29 cellular contexts compared by ENCODE assay signal in the genomic region with DNA sequence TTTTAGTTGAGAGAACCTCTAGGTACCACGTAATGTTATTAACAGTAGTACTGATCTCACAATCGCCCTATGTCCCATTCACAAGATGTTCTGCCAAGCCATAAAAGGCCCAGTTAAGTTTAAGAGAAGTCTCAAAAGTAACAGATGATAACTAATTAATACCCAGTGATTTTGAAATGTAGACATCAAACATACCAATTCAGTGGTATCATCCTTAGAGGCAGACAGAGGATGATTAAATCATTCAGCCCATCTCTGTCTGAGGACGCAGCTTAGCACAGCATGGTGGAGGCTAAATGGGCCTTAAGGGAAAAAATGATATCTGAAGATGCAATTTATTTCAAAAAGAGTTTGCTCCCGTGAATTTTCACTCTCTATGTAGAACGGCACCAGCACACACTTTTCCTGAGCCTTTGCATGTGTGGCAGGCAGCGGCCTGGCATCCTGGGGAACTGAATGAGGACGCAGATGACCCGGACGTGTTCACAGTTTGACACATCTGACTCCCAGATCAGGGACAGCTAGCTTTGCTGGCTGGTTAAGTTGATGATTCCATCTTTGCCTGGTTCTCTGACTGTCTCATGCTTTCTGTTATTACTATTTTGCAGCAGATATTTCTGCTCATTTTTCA. TPM values are rescaled to one million over a fixed set of nuclear protein-coding genes. Genes with fewer than 3 reads are reported as not detected.
DNase-seq lines count a peak whose midpoint lies in the region; ATAC-seq and TF ChIP-seq lines count a peak whose summit lies in the region.
"Had no signal": no experiment of that assay in that cellular context is flagged by ENCODE, and none has a peak within 500 bp of the region (broad histone marks: within the 10 kb centered on the region; RNA-seq: fewer than 3 reads in every experiment).

No MANE protein-coding gene starts in this region.

- no peak for TF ChIP-seq RAD21 in IMR-90 (IDR thresholded peaks at IDR 0.05; ENCODE audit: low read length)

- peaks cover 97% of the 10 kb centered on the region for H3K79me2 ChIP-seq in osteoblast (ENCODE audit: insufficient read depth, low read length)
- H3K79me2 ChIP-seq: parathyroid adenoma had no signal

- 0 out of 2 replicates have a peak, but pooled peaks cover 3% of the 10 kb centered on the region for H3K36me3 ChIP-seq in IMR-90 (ENCODE audit: control insufficient read depth, insufficient read depth, low read length)
- H3K36me3 ChIP-seq in osteoblast (ENCODE audit: insufficient read depth, low read length), result peaks cover 4% of the 10 kb centered on the region
- H3K36me3 ChIP-seq in vagina, result no peaks in the 10 kb centered on the region
- no peaks in the 10 kb centered on the region for H3K36me3 ChIP-seq in colonic mucosa
- H3K36me3 ChIP-seq: neural progenitor cell, right atrium auricular region, tibial nerve had no signal

- H3K14ac ChIP-seq in IMR-90 (replicated peaks; ENCODE audit: low read depth, low read length), result peak overlapping the region; percentile 75

- TF ChIP-seq POLR2A in IMR-90 (IDR thresholded peaks at IDR 0.05; ENCODE audit: low read depth, low read length), result no peak
- TF ChIP-seq POLR2A in vagina (IDR thresholded peaks at IDR 0.05), result no peak

- DNase-seq in IMR-90 (no peak), epithelial cell of prostate (ENCODE audit: low read depth, low spot score) (no peak), osteoblast (ENCODE audit: insufficient read length, low spot score, missing footprints) (no peak), vagina (ENCODE audit: extremely low spot score in 2 of 2) (no peak), colonic mucosa (no peak), GM20000 (ENCODE audit: low spot score) (no peak)
- DNase-seq: activated CD4-positive, alpha-beta T cell treated with anti-CD3 and anti-CD28 coated beads for 4 hours; activated naive CD4-positive, alpha-beta T cell treated with anti-CD3 and anti-CD28 coated beads, Interleukin-2, amount 10 ng/mL, durations not matched to agents 7 days and 5 days; amniotic stem cell; C1 segment of cervical spinal cord; COR-L47; GDM1; GOT3; KBM-7; mesendoderm; NCI-H1105 treated with DMSO at 0.1 percent for 48 hours; NCI-H1930; NCI-H524 treated with DMSO at 0.1 percent for 48 hours; OCI-M1; SHP77; stimulated activated CD8-positive, alpha-beta memory T cell treated with anti-CD3 and anti-CD28 coated beads, Interleukin-4, amount 100 ng/mL, for 48 hours; stimulated activated naive CD8-positive, alpha-beta T cell treated with anti-CD3 and anti-CD28 coated beads, Interleukin-15, amount 100 ng/mL, for 72 hours; T-helper 9 cell had no signal

- H3K27ac ChIP-seq in IMR-90 (ENCODE audit: insufficient read depth, low read length), result no peak overlapping the region
- H3K27ac ChIP-seq in epithelial cell of prostate, result peak overlapping the region; percentile 69
- H3K27ac ChIP-seq in osteoblast (ENCODE audit: low read depth, low read length), result peak overlapping the region; percentile 48
- H3K27ac ChIP-seq in vagina, result peak overlapping the region; percentile 4
- H3K27ac ChIP-seq in colonic mucosa, result no peak overlapping the region
- H3K27ac ChIP-seq: neural progenitor cell, parathyroid adenoma, right atrium auricular region had no signal

- no TSS peak for BruUV-seq in IMR-90 (replicated peaks; lab: Mats Ljungman, UMichigan)

- H2AFZ ChIP-seq in IMR-90 (replicated peaks; ENCODE audit: low read length, poor library complexity) (no peak overlapping the region), osteoblast (ENCODE audit: low read length) (no peak overlapping the region)
- H2AFZ ChIP-seq: neural progenitor cell, parathyroid adenoma had no signal

- H3K9ac ChIP-seq in IMR-90 (ENCODE audit: low read depth, low read length), result no peak overlapping the region
- H3K9ac ChIP-seq in colonic mucosa (ENCODE audit: low read depth in 2 of 2, low read length in 2 of 2), result no peak overlapping the region
- H3K9ac ChIP-seq: neural progenitor cell, parathyroid adenoma had no signal

- H3K4me3 ChIP-seq in IMR-90 (ENCODE audit: insufficient read depth, low read depth, low read length) (no peak overlapping the region), osteoblast (ENCODE audit: insufficient read depth, low read length) (no peak overlapping the region), vagina (no peak overlapping the region), colonic mucosa (no peak overlapping the region)
- H3K4me3 ChIP-seq: neural progenitor cell, right atrium auricular region, tibial nerve had no signal

- H2BK20ac ChIP-seq in IMR-90 (ENCODE audit: low read depth, low read length), result no peak overlapping the region

- no peak overlapping the region for H3K56ac ChIP-seq in IMR-90 (ENCODE audit: extremely low read depth, insufficient read depth, low read length)

- no peak overlapping the region; the same call in 1 of the 2 replicates for H3K18ac ChIP-seq in IMR-90 (ENCODE audit: low read depth, low read length)

- H3K27me3 ChIP-seq in IMR-90 (ENCODE audit: control insufficient read depth, insufficient read depth, low read length) (no peaks in the 10 kb centered on the region), osteoblast (ENCODE audit: insufficient read depth, low read length) (no peaks in the 10 kb centered on the region), vagina (no peaks in the 10 kb centered on the region), colonic mucosa (no peaks in the 10 kb centered on the region)
- H3K27me3 ChIP-seq: neural progenitor cell, right atrium auricular region, tibial nerve had no signal

- peaks cover 31 to 71% of the 10 kb centered on the region in 2 experiments for H3K79me1 ChIP-seq in IMR-90 (ENCODE audit: low read depth in 1 of 2, low read length in 2 of 2)

- no peak overlapping the region for H4K91ac ChIP-seq in IMR-90 (ENCODE audit: insufficient read depth, low read depth, low read length)

- dilution Hi-C loops in IMR-90 (cut with HindIII; ENCODE audit: low sequenced_read_pairs, unreplicated experiment), result no loop called here

- H3K4me1 ChIP-seq in IMR-90 (ENCODE audit: control insufficient read depth, insufficient read depth, low read length) (peaks cover 27% of the 10 kb centered on the region), osteoblast (ENCODE audit: insufficient read depth, low read length) (peaks cover 41% of the 10 kb centered on the region), vagina (peaks cover 86% of the 10 kb centered on the region), colonic mucosa (no peaks in the 10 kb centered on the region)

- no peak overlapping the region for H4K5ac ChIP-seq in IMR-90 (ENCODE audit: low read depth, low read length)

- no peak overlapping the region for H2AK9ac ChIP-seq in IMR-90 (replicated peaks; ENCODE audit: low read depth, low read length, poor library complexity)

- ATAC-seq in IMR-90 (ENCODE audit: low read depth) (no peak), GM18517 (IDR thresholded peaks at IDR 0.05; ENCODE audit: unreplicated experiment) (no peak)
- ATAC-seq: activated T-helper 17 cell treated with anti-CD3 and anti-CD28 coated beads, Interleukin-2, amount 50 U/mL, for 72 hours; stimulated activated naive CD8-positive, alpha-beta T cell treated with anti-CD3 and anti-CD28 coated beads, Interleukin-15, amount 100 ng/mL, for 72 hours had no signal

- peak overlapping the region; percentile 13; the same call in 1 of the 2 replicates for H3K4me2 ChIP-seq in IMR-90 (ENCODE audit: low read depth, low read length)
- no peak overlapping the region for H3K4me2 ChIP-seq in osteoblast (ENCODE audit: insufficient read depth, low read length)
- H3K4me2 ChIP-seq: neural progenitor cell had no signal

- H3K4ac ChIP-seq in IMR-90 (ENCODE audit: low read depth, low read length), result no peak overlapping the region; the same call in 1 of the 2 replicates

- peaks cover 36% of the 10 kb centered on the region for H3K9me1 ChIP-seq in IMR-90 (ENCODE audit: insufficient read depth, low read length)

- H4K8ac ChIP-seq in IMR-90 (ENCODE audit: low read depth in 2 of 2, low read length in 2 of 2), result peak overlapping the region in 1 of 2 experiments; percentile 35; a peak in 1 of 4 replicates

- CTCF ChIA-PET in IMR-90 (lab: Yijun Ruan, JAX), result no interaction called here

- H2BK5ac ChIP-seq in IMR-90 (ENCODE audit: low read depth, low read length, poor library complexity, severe bottlenecking), result peak overlapping the region; percentile 37

- H3K9me3 ChIP-seq in IMR-90 (ENCODE audit: control insufficient read depth, insufficient read depth, low read length), result no peaks in the 10 kb centered on the region
- no peaks in the 10 kb centered on the region for H3K9me3 ChIP-seq in osteoblast (ENCODE audit: low read depth, low read length)
- no peaks in the 10 kb centered on the region for H3K9me3 ChIP-seq in vagina
- no peaks in the 10 kb centered on the region for H3K9me3 ChIP-seq in colonic mucosa
- H3K9me3 ChIP-seq: right atrium auricular region, tibial nerve had no signal

- no peak overlapping the region; the same call in 1 of the 2 replicates for H2BK120ac ChIP-seq in IMR-90 (ENCODE audit: low read depth, low read length)

- 100% methylated on average over 5 of the region's 9 CpGs; no CpG with 5 or more reads in 1 of the 2 experiments for WGBS in IMR-90 (ENCODE audit: extremely low coverage in 2 of 2, insufficient read length in 1 of 2), 2 experiments

- TF ChIP-seq CTCF in IMR-90 (conservative IDR thresholded peaks at IDR 0.05; ENCODE audit: low read depth, low read length) (no peak), osteoblast (IDR thresholded peaks at IDR 0.05; ENCODE audit: extremely low read depth, low read depth, low read length) (no peak), vagina (IDR thresholded peaks at IDR 0.05) (no peak), colonic mucosa (IDR thresholded peaks at IDR 0.05) (no peak), GM20000 (IDR thresholded peaks at IDR 0.05; ENCODE audit: extremely low read depth, missing control alignments) (no peak)

- H2BK15ac ChIP-seq in IMR-90 (ENCODE audit: low read depth, low read length), result peak overlapping the region; percentile 36; the same call in 1 of the 3 replicates

- H4K20me1 ChIP-seq in IMR-90 (ENCODE audit: insufficient read depth, low read length) (peaks cover 73% of the 10 kb centered on the region), osteoblast (ENCODE audit: insufficient read depth, low read length) (peaks cover 18% of the 10 kb centered on the region)

- POLR2A ChIA-PET in IMR-90 (lab: Charles Lee; ENCODE audit: unreplicated experiment), result no interaction called here

- in situ Hi-C loops in IMR-90 (cut with MboI; ENCODE audit: low sequenced_read_pairs), result no loop called here

- no peak overlapping the region; the same call in 1 of the 2 replicates for H2AK5ac ChIP-seq in IMR-90 (ENCODE audit: low read depth, low read length)

- peak overlapping the region; percentile 57; the same call in 1 of the 2 replicates for H3K23ac ChIP-seq in IMR-90 (ENCODE audit: low read depth, low read length)

- intact Hi-C loops in IMR-90 (cut with micrococcal nuclease), result no loop called here
- intact Hi-C loops in vagina (cut with DNase I), result no loop called here
- intact Hi-C loops in colonic mucosa (cut with DNase I), result no loop called here

TF ChIP-seq in IMR-90, 13 proteins besides CTCF, POLR2A, EP300 and RAD21 (continues in another document):
- no peak for TF ChIP-seq MAFK (IDR thresholded peaks at IDR 0.05; ENCODE audit: low read depth, low read length)

RNA-seq across cellular contexts. Expression of gene EGFR, which starts 13.4 kb away (rescaled TPM):
- 60.4 and 63.9 TPM in 2 replicates for total RNA-seq in IMR-90 (2012; rRNA removed)
- polyA plus RNA-seq in IMR-90 (2012; rRNA removed), result 36.9 and 37.8 TPM in 2 replicates
- polyA plus RNA-seq in IMR-90 (2012; cell fraction: cytosol; rRNA removed), result 24.8 and 27.5 TPM in 2 replicates
- polyA plus RNA-seq in IMR-90 (2012; cell fraction: nucleus; rRNA removed; ENCODE audit: low replicate concordance), result 66.1 and 93.0 TPM in 2 replicates
- 104 and 110 TPM in 2 replicates for total RNA-seq in osteoblast
- total RNA-seq in vagina, result 130 TPM
- total RNA-seq in colonic mucosa, result 10 to 100 TPM; 57.8 to 63.4 TPM

Comparison
In these comparisons a context has a peak if more than half of its experiments do, and no peak if none do; other contexts are left out.
1. H3K27ac ChIP-seq: peak in epithelial cell of prostate (single experiment), osteoblast (single experiment) and vagina (single experiment); none in IMR-90 (single experiment) and colonic mucosa (single experiment).